1 cellular context compared by ENCODE assay signal in genomic region chr1:15508700-15509487, GRCh38.
TF ChIP-seq lines count a peak whose summit lies in the region.

No MANE protein-coding gene starts in this region.

TF ChIP-seq in SK-N-SH treated with all-trans-retinoic acid at 6 μM for 48 hours, 23 proteins besides CTCF, POLR2A, EP300 and RAD21 (continued from another document):
- TF ChIP-seq, protein P1, sequence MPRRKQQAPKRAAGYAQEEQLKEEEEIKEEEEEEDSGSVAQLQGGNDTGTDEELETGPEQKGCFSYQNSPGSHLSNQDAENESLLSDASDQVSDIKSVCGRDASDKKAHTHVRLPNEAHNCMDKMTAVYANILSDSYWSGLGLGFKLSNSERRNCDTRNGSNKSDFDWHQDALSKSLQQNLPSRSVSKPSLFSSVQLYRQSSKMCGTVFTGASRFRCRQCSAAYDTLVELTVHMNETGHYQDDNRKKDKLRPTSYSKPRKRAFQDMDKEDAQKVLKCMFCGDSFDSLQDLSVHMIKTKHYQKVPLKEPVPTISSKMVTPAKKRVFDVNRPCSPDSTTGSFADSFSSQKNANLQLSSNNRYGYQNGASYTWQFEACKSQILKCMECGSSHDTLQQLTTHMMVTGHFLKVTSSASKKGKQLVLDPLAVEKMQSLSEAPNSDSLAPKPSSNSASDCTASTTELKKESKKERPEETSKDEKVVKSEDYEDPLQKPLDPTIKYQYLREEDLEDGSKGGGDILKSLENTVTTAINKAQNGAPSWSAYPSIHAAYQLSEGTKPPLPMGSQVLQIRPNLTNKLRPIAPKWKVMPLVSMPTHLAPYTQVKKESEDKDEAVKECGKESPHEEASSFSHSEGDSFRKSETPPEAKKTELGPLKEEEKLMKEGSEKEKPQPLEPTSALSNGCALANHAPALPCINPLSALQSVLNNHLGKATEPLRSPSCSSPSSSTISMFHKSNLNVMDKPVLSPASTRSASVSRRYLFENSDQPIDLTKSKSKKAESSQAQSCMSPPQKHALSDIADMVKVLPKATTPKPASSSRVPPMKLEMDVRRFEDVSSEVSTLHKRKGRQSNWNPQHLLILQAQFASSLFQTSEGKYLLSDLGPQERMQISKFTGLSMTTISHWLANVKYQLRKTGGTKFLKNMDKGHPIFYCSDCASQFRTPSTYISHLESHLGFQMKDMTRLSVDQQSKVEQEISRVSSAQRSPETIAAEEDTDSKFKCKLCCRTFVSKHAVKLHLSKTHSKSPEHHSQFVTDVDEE (CRISPR knock-in tag; IDR thresholded peaks at IDR 0.05): no peak
- no peak for TF ChIP-seq PATZ1 (CRISPR knock-in tag; IDR thresholded peaks at IDR 0.05; ENCODE audit: borderline replicate concordance)
- TF ChIP-seq, protein P2, sequence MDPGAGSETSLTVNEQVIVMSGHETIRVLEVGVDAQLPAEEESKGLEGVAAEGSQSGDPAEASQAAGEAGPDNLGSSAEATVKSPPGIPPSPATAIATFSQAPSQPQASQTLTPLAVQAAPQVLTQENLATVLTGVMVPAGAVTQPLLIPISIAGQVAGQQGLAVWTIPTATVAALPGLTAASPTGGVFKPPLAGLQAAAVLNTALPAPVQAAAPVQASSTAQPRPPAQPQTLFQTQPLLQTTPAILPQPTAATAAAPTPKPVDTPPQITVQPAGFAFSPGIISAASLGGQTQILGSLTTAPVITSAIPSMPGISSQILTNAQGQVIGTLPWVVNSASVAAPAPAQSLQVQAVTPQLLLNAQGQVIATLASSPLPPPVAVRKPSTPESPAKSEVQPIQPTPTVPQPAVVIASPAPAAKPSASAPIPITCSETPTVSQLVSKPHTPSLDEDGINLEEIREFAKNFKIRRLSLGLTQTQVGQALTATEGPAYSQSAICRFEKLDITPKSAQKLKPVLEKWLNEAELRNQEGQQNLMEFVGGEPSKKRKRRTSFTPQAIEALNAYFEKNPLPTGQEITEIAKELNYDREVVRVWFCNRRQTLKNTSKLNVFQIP (CRISPR knock-in tag; IDR thresholded peaks at IDR 0.05; ENCODE audit: borderline replicate concordance, low read depth): no peak
- TF ChIP-seq ZNF8 (CRISPR knock-in tag; IDR thresholded peaks at IDR 0.05): no peak
- no peak for TF ChIP-seq GLIS3 (CRISPR knock-in tag; IDR thresholded peaks at IDR 0.05)
- TF ChIP-seq ZNF70 (CRISPR knock-in tag; IDR thresholded peaks at IDR 0.05): no peak
- TF ChIP-seq ZFP30 (CRISPR knock-in tag; IDR thresholded peaks at IDR 0.05): no peak
- TF ChIP-seq SNAI2 (CRISPR knock-in tag; IDR thresholded peaks at IDR 0.05): no peak
- no peak for TF ChIP-seq CSDC2 (CRISPR knock-in tag; IDR thresholded peaks at IDR 0.05)
- TF ChIP-seq ESRRG (CRISPR knock-in tag; IDR thresholded peaks at IDR 0.05): no peak
- no peak for TF ChIP-seq TOX (CRISPR knock-in tag; IDR thresholded peaks at IDR 0.05; ENCODE audit: borderline replicate concordance)
